Comparison of ENCODE assay signal across 1 cellular context in the genomic region with DNA sequence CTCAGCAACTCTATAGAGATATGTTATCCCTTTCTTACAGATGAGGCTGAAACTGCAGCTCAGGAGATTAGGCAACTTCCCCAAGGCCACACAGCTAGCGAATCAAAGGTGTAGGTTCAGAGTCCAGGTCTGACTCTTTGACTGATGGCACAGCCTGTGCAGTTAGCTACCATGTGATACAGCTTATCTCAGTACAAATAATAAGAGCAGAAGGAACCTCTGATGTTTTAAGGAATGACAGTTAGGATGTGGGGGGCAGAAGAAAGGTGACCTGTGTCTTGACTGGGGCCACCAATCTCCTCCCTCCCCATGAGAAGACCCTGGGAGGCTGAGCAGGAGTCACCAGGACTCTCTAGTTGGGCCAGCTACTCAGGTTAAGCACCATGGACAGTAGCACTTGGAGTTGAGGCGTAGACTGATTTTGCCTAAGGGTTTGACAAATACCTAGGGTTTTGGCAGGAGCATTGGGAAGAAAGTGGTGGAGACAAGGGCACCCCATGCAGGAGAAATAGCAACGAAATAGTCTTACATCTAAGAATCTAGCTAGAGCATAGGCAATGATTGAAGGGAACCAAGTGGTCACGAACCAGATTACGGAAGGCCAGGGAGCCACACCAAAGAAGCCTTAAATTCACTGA.
A peak's percentile ranks its signal among the peaks of the same experiment; 100 is the strongest.
TF ChIP-seq lines count a peak whose summit lies in the region.

No MANE protein-coding gene starts in this region.

TF ChIP-seq in HepG2, 621 proteins besides CTCF, POLR2A, EP300 and RAD21 (continued from another document and continues in another):
- TF ChIP-seq, protein P1, sequence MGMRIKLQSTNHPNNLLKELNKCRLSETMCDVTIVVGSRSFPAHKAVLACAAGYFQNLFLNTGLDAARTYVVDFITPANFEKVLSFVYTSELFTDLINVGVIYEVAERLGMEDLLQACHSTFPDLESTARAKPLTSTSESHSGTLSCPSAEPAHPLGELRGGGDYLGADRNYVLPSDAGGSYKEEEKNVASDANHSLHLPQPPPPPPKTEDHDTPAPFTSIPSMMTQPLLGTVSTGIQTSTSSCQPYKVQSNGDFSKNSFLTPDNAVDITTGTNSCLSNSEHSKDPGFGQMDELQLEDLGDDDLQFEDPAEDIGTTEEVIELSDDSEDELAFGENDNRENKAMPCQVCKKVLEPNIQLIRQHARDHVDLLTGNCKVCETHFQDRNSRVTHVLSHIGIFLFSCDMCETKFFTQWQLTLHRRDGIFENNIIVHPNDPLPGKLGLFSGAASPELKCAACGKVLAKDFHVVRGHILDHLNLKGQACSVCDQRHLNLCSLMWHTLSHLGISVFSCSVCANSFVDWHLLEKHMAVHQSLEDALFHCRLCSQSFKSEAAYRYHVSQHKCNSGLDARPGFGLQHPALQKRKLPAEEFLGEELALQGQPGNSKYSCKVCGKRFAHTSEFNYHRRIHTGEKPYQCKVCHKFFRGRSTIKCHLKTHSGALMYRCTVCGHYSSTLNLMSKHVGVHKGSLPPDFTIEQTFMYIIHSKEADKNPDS (CRISPR knock-in tag; IDR thresholded peaks at IDR 0.05) = peak; percentile 66
- TF ChIP-seq, protein P2, sequence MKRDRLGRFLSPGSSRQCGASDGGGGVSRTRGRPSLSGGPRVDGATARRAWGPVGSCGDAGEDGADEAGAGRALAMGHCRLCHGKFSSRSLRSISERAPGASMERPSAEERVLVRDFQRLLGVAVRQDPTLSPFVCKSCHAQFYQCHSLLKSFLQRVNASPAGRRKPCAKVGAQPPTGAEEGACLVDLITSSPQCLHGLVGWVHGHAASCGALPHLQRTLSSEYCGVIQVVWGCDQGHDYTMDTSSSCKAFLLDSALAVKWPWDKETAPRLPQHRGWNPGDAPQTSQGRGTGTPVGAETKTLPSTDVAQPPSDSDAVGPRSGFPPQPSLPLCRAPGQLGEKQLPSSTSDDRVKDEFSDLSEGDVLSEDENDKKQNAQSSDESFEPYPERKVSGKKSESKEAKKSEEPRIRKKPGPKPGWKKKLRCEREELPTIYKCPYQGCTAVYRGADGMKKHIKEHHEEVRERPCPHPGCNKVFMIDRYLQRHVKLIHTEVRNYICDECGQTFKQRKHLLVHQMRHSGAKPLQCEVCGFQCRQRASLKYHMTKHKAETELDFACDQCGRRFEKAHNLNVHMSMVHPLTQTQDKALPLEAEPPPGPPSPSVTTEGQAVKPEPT (CRISPR knock-in tag; IDR thresholded peaks at IDR 0.05; ENCODE audit: low read depth) = peak; percentile 94
- TF ChIP-seq ZNF263 (CRISPR knock-in tag; IDR thresholded peaks at IDR 0.05) (peak; percentile 71), ZBTB38 (CRISPR knock-in tag; IDR thresholded peaks at IDR 0.05) (peak; percentile 95), PLRG1 (conservative IDR thresholded peaks at IDR 0.05) (no peak), ZNF660 (CRISPR knock-in tag; IDR thresholded peaks at IDR 0.05; ENCODE audit: borderline replicate concordance, low read depth) (no peak), IRF2 (CRISPR knock-in tag; IDR thresholded peaks at IDR 0.05) (peak; percentile 95), ONECUT2 (CRISPR knock-in tag; IDR thresholded peaks at IDR 0.05) (peak; percentile 53; the same call in 1 of the 2 replicates), ZNF720 (CRISPR knock-in tag; IDR thresholded peaks at IDR 0.05) (no peak), ZNF251 (CRISPR knock-in tag; IDR thresholded peaks at IDR 0.05) (no peak; the same call in 1 of the 2 replicates), MED1 (CRISPR knock-in tag; IDR thresholded peaks at IDR 0.05) (peak; percentile 100), SAFB2 (CRISPR knock-in tag; IDR thresholded peaks at IDR 0.05; ENCODE audit: borderline replicate concordance, low read depth) (peak; percentile 53; the same call in 1 of the 2 replicates), ZNF839 (CRISPR knock-in tag; IDR thresholded peaks at IDR 0.05; ENCODE audit: borderline replicate concordance) (no peak), ZNF781 (CRISPR knock-in tag; IDR thresholded peaks at IDR 0.05; ENCODE audit: borderline replicate concordance, not compliant biosample characterization) (no peak), ESRRA (CRISPR knock-in tag; IDR thresholded peaks at IDR 0.05; ENCODE audit: low read depth) (peak; percentile 86), RBFOX2 (IDR thresholded peaks at IDR 0.05; ENCODE audit: low read depth, low read length) (no peak), ARID2 (CRISPR knock-in tag; IDR thresholded peaks at IDR 0.05; ENCODE audit: borderline replicate concordance) (no peak), ZBTB3 (CRISPR knock-in tag; IDR thresholded peaks at IDR 0.05; ENCODE audit: borderline replicate concordance, low read depth) (peak; percentile 55; the same call in 1 of the 2 replicates), SIX4 (CRISPR knock-in tag; IDR thresholded peaks at IDR 0.05) (peak; percentile 89), ZFP36 (IDR thresholded peaks at IDR 0.05; ENCODE audit: borderline replicate concordance, low read depth, low read length, partially characterized antibody) (no peak), FOXK2 (IDR thresholded peaks at IDR 0.05) (no peak), ZNF570 (CRISPR knock-in tag; IDR thresholded peaks at IDR 0.05; ENCODE audit: borderline replicate concordance) (peak; percentile 62; the same call in 1 of the 2 replicates), ZNF883 (CRISPR knock-in tag; IDR thresholded peaks at IDR 0.05; ENCODE audit: not compliant biosample characterization) (no peak), KDM3A (CRISPR knock-in tag; IDR thresholded peaks at IDR 0.05; ENCODE audit: low read depth) (peak; percentile 95), ZBTB7B (CRISPR knock-in tag; IDR thresholded peaks at IDR 0.05) (peak; percentile 97), NR2F6 (IDR thresholded peaks at IDR 0.05) (peak; percentile 90), NR2F6 (CRISPR knock-in tag; IDR thresholded peaks at IDR 0.05) (peak; percentile 92), ZNF530 (CRISPR knock-in tag; IDR thresholded peaks at IDR 0.05; ENCODE audit: low read depth) (no peak), HDAC2 (CRISPR knock-in tag; IDR thresholded peaks at IDR 0.05) (peak; percentile 100), HOXA3 (CRISPR knock-in tag; IDR thresholded peaks at IDR 0.05) (peak; percentile 96), ZNF614 (CRISPR knock-in tag; IDR thresholded peaks at IDR 0.05; ENCODE audit: borderline replicate concordance) (peak; percentile 100), ZNF543 (CRISPR knock-in tag; IDR thresholded peaks at IDR 0.05) (peak; percentile 96), SMYD3 (CRISPR knock-in tag; IDR thresholded peaks at IDR 0.05) (peak; percentile 93), ZNF30 (CRISPR knock-in tag; IDR thresholded peaks at IDR 0.05) (no peak), ZNF616 (CRISPR knock-in tag; IDR thresholded peaks at IDR 0.05; ENCODE audit: low read depth) (no peak), KDM1A (CRISPR knock-in tag; IDR thresholded peaks at IDR 0.05) (peak; percentile 93), CHCHD3 (CRISPR knock-in tag; IDR thresholded peaks at IDR 0.05) (no peak), ASH2L (IDR thresholded peaks at IDR 0.05; ENCODE audit: insufficient read length, low read depth, low read length) (peak; percentile 80), MIXL1 (CRISPR knock-in tag; IDR thresholded peaks at IDR 0.05) (peak; percentile 98), HNRNPH1 (optimal IDR thresholded peaks at IDR 0.05; ENCODE audit: low read depth, low read length) (no peak), ZNF10 (CRISPR knock-in tag; IDR thresholded peaks at IDR 0.05; ENCODE audit: borderline replicate concordance, low read depth) (no peak), NFYB (CRISPR knock-in tag; IDR thresholded peaks at IDR 0.05) (peak; percentile 60), ZNF383 (CRISPR knock-in tag; IDR thresholded peaks at IDR 0.05; ENCODE audit: borderline replicate concordance) (no peak)
- TF ChIP-seq, protein P3, sequence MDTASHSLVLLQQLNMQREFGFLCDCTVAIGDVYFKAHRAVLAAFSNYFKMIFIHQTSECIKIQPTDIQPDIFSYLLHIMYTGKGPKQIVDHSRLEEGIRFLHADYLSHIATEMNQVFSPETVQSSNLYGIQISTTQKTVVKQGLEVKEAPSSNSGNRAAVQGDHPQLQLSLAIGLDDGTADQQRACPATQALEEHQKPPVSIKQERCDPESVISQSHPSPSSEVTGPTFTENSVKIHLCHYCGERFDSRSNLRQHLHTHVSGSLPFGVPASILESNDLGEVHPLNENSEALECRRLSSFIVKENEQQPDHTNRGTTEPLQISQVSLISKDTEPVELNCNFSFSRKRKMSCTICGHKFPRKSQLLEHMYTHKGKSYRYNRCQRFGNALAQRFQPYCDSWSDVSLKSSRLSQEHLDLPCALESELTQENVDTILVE (CRISPR knock-in tag; IDR thresholded peaks at IDR 0.05) = peak; percentile 88
- TF ChIP-seq, protein P4, sequence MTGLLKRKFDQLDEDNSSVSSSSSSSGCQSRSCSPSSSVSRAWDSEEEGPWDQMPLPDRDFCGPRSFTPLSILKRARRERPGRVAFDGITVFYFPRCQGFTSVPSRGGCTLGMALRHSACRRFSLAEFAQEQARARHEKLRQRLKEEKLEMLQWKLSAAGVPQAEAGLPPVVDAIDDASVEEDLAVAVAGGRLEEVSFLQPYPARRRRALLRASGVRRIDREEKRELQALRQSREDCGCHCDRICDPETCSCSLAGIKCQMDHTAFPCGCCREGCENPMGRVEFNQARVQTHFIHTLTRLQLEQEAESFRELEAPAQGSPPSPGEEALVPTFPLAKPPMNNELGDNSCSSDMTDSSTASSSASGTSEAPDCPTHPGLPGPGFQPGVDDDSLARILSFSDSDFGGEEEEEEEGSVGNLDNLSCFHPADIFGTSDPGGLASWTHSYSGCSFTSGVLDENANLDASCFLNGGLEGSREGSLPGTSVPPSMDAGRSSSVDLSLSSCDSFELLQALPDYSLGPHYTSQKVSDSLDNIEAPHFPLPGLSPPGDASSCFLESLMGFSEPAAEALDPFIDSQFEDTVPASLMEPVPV (CRISPR knock-in tag; IDR thresholded peaks at IDR 0.05) = peak; percentile 52; the same call in 1 of the 2 replicates
- TF ChIP-seq, protein P5, sequence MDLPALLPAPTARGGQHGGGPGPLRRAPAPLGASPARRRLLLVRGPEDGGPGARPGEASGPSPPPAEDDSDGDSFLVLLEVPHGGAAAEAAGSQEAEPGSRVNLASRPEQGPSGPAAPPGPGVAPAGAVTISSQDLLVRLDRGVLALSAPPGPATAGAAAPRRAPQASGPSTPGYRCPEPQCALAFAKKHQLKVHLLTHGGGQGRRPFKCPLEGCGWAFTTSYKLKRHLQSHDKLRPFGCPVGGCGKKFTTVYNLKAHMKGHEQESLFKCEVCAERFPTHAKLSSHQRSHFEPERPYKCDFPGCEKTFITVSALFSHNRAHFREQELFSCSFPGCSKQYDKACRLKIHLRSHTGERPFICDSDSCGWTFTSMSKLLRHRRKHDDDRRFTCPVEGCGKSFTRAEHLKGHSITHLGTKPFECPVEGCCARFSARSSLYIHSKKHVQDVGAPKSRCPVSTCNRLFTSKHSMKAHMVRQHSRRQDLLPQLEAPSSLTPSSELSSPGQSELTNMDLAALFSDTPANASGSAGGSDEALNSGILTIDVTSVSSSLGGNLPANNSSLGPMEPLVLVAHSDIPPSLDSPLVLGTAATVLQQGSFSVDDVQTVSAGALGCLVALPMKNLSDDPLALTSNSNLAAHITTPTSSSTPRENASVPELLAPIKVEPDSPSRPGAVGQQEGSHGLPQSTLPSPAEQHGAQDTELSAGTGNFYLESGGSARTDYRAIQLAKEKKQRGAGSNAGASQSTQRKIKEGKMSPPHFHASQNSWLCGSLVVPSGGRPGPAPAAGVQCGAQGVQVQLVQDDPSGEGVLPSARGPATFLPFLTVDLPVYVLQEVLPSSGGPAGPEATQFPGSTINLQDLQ (CRISPR knock-in tag; IDR thresholded peaks at IDR 0.05) = no peak
- TF ChIP-seq, protein P6, sequence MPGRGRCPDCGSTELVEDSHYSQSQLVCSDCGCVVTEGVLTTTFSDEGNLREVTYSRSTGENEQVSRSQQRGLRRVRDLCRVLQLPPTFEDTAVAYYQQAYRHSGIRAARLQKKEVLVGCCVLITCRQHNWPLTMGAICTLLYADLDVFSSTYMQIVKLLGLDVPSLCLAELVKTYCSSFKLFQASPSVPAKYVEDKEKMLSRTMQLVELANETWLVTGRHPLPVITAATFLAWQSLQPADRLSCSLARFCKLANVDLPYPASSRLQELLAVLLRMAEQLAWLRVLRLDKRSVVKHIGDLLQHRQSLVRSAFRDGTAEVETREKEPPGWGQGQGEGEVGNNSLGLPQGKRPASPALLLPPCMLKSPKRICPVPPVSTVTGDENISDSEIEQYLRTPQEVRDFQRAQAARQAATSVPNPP (CRISPR knock-in tag; IDR thresholded peaks at IDR 0.05) = no peak
- TF ChIP-seq, protein P7, sequence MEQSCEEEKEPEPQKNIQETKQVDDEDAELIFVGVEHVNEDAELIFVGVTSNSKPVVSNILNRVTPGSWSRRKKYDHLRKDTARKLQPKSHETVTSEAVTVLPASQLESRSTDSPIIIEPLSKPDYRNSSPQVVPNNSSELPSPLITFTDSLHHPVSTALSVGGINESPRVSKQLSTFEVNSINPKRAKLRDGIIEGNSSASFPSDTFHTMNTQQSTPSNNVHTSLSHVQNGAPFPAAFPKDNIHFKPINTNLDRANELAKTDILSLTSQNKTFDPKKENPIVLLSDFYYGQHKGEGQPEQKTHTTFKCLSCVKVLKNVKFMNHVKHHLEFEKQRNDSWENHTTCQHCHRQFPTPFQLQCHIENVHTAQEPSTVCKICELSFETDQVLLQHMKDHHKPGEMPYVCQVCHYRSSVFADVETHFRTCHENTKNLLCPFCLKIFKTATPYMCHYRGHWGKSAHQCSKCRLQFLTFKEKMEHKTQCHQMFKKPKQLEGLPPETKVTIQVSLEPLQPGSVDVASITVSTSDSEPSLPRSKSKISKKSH (CRISPR knock-in tag; IDR thresholded peaks at IDR 0.05; ENCODE audit: borderline replicate concordance) = peak; percentile 56; the same call in 1 of the 2 replicates
- TF ChIP-seq, protein P8, sequence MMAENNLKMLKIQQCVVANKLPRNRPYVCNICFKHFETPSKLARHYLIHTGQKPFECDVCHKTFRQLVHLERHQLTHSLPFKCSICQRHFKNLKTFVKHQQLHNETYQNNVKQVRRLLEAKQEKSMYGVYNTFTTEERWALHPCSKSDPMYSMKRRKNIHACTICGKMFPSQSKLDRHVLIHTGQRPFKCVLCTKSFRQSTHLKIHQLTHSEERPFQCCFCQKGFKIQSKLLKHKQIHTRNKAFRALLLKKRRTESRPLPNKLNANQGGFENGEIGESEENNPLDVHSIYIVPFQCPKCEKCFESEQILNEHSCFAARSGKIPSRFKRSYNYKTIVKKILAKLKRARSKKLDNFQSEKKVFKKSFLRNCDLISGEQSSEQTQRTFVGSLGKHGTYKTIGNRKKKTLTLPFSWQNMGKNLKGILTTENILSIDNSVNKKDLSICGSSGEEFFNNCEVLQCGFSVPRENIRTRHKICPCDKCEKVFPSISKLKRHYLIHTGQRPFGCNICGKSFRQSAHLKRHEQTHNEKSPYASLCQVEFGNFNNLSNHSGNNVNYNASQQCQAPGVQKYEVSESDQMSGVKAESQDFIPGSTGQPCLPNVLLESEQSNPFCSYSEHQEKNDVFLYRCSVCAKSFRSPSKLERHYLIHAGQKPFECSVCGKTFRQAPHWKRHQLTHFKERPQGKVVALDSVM (CRISPR knock-in tag; IDR thresholded peaks at IDR 0.05) = peak; percentile 68; the same call in 1 of the 2 replicates
- TF ChIP-seq, protein P9, sequence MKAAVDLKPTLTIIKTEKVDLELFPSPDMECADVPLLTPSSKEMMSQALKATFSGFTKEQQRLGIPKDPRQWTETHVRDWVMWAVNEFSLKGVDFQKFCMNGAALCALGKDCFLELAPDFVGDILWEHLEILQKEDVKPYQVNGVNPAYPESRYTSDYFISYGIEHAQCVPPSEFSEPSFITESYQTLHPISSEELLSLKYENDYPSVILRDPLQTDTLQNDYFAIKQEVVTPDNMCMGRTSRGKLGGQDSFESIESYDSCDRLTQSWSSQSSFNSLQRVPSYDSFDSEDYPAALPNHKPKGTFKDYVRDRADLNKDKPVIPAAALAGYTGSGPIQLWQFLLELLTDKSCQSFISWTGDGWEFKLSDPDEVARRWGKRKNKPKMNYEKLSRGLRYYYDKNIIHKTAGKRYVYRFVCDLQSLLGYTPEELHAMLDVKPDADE (CRISPR knock-in tag; IDR thresholded peaks at IDR 0.05) = no peak
- TF ChIP-seq, protein P10, sequence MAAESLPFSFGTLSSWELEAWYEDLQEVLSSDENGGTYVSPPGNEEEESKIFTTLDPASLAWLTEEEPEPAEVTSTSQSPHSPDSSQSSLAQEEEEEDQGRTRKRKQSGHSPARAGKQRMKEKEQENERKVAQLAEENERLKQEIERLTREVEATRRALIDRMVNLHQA (CRISPR knock-in tag; IDR thresholded peaks at IDR 0.05) = no peak
